28 cellular contexts compared by ENCODE assay signal in the genomic region with DNA sequence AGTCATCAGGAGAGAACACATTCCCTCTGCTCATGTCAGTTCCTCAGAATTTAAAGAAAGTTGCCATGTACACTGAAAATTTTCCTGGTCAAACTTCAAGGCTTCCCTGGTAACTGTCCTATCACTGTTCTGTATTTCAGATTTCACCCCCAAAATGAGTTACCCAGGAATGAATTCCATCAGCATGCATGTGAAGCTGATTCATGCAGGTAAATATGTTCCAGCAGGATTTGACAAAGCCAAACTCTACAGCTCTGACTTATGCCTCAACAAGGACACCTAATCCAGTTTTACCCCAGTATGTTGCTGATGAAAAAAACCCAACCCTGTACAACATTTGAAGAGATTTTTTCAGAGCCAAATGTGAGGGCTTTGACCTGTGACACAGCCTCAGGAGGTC.
"Had no signal": no experiment of that assay in that cellular context is flagged by ENCODE, and none has a peak within 500 bp of the region (broad histone marks: within the 10 kb centered on the region; RNA-seq: fewer than 3 reads in every experiment).

No MANE protein-coding gene starts in this region.

- H3K36me3 ChIP-seq: adrenal gland had no signal

- H3K27ac Mint-ChIP-seq: activated CD4-positive, alpha-beta T cell treated with anti-CD3 and anti-CD28 coated beads for 36 hours; activated CD8-positive, alpha-beta T cell treated with anti-CD3 and anti-CD28 coated beads, Interleukin-2, amount 10 ng/mL, durations not matched to agents 7 days and 5 days; activated naive CD8-positive, alpha-beta T cell treated with anti-CD3 and anti-CD28 coated beads, Interleukin-2, amount 10 ng/mL, durations not matched to agents 7 days and 5 days; T-cell had no signal

- H3K4me1 ChIP-seq: adrenal gland had no signal

- H3K27ac ChIP-seq: adrenal gland, SK-N-MC, VCaP had no signal

- H3K4me1 Mint-ChIP-seq: activated CD4-positive, alpha-beta T cell treated with anti-CD3 and anti-CD28 coated beads for 36 hours; activated naive CD8-positive, alpha-beta T cell treated with anti-CD3 and anti-CD28 coated beads, Interleukin-2, amount 10 ng/mL, durations not matched to agents 7 days and 5 days; T-cell had no signal

- H3K36me3 Mint-ChIP-seq: activated naive CD8-positive, alpha-beta T cell treated with anti-CD3 and anti-CD28 coated beads, Interleukin-2, amount 10 ng/mL, durations not matched to agents 7 days and 5 days had no signal

- DNase-seq: activated CD4-positive, alpha-beta T cell treated with anti-CD3 and anti-CD28 coated beads for 36 hours; activated CD4-positive, CD25-positive, alpha-beta regulatory T cell; activated CD8-positive, alpha-beta memory T cell treated with anti-CD3 and anti-CD28 coated beads, Interleukin-2, amount 50 U/mL, for 48 hours; activated CD8-positive, alpha-beta T cell treated with anti-CD3 and anti-CD28 coated beads, Interleukin-2, amount 10 ng/mL, durations not matched to agents 7 days and 5 days; activated naive CD4-positive, alpha-beta T cell treated with anti-CD3 and anti-CD28 coated beads, Interleukin-2, amount 50 U/mL, for 16 hours; activated naive CD8-positive, alpha-beta T cell treated with anti-CD3 and anti-CD28 coated beads, Interleukin-2, amount 10 ng/mL, durations not matched to agents 7 days and 5 days; activated T-cell treated with anti-CD3 and anti-CD28 coated beads, Interleukin-2, amount 50 U/mL, for 1 hour; adrenal gland; anterior cingulate cortex; caudate nucleus; KG1; NCI-H1092; NCI-H1417 treated with DMSO at 0.1 percent for 48 hours; NCI-H1694; NCI-H2029; NCI-H2107; NCI-H2171 treated with DMSO at 0.1 percent for 48 hours; NCI-H345; NCI-H510A; NCI-H69; NK-92 treated with Interleukin-12 subunit alpha and Interleukin-12 subunit beta, amount 100 ng/mL, for 24 hours; T-cell; T-helper 2 cell; T1000 had no signal

- H3K4me3 Mint-ChIP-seq: activated CD4-positive, alpha-beta T cell treated with anti-CD3 and anti-CD28 coated beads for 36 hours; activated CD8-positive, alpha-beta T cell treated with anti-CD3 and anti-CD28 coated beads, Interleukin-2, amount 10 ng/mL, durations not matched to agents 7 days and 5 days; activated naive CD8-positive, alpha-beta T cell treated with anti-CD3 and anti-CD28 coated beads, Interleukin-2, amount 10 ng/mL, durations not matched to agents 7 days and 5 days; T-cell had no signal

- H3K9me3 ChIP-seq: adrenal gland had no signal

- H3K4me3 ChIP-seq: adrenal gland, SK-N-MC had no signal

- FAIRE-seq: RCC 7860, TTC549 had no signal
